ENCODE assay signal across 1 cellular context in the genomic region with DNA sequence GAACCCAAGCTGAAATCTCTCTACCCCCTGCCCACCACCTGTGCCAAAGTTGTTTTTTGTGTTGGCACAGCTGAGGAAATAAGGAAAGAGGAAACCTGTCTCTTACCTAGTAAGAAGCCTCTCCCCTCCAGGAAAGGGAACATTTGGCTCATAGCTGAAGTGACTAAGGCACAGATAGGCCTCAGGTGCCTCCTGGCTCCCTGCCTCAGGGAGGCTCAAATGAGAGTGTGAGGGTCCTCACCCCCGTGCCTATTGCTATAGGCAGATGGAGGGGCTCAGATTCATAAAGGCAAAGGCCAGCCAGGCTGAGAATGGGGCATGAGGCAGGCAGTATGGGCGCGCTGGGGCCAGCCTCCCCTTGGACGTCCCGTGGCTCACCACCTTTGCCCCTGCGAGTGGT.
TF ChIP-seq lines count a peak whose summit lies in the region.

No MANE protein-coding gene starts in this region.

TF ChIP-seq in HCT116, 20 proteins besides CTCF, POLR2A, EP300 and RAD21:
- TF ChIP-seq ZFX (IDR thresholded peaks at IDR 0.05) (0 out of 2 replicates have a peak, but pooled peaks have one; percentile 8), POLR2AphosphoS5 (IDR thresholded peaks at IDR 0.05; ENCODE audit: low read depth, low read length) (no peak)
TF ChIP-seq in HCT116: peak in this region for 1.
